ENCODE assay signal across 1 cellular context in the genomic region with DNA sequence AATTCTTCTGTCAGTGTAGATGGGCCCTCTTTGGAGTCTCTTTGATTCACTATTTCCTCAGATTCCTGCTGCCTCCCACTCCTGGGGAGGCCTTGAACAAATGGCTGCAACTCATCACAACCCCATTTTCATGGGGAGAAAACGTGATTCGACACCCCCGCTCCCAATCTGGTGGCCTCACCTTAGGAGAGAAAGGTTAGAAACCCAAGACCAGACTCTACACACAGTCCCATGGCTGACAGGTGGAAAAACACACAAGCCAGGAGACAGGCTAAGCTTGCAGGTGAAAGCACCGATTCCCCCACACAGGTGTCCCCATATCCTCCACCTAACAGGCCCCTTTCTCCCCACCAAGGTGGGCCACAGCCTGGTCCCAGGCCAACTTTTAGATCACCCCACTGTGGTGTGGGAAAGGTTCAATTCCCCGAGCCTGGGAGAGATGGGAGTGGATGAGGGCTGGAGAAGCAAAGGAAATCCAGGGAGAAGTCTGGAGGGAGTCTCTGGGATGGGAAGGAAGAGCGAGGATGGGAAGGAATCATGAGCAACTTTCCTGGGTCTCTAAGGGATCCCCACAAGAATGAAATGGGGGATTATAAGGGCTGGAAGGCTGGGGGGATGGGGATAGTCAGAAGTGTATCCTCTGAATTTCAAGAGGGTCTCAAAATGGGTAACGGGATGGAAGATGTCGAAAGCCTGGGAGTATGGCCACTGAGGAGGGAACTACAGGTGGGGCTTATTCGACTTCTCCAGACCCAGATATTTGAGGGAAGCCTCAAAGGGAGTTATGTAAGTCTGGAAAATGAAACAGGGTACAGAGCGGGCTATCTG.
TF ChIP-seq lines count a peak whose summit lies in the region.

No MANE protein-coding gene starts in this region.

TF ChIP-seq in WTC11, 78 proteins besides CTCF, POLR2A, EP300 and RAD21 (continued from another document):
- TF ChIP-seq, protein P1, sequence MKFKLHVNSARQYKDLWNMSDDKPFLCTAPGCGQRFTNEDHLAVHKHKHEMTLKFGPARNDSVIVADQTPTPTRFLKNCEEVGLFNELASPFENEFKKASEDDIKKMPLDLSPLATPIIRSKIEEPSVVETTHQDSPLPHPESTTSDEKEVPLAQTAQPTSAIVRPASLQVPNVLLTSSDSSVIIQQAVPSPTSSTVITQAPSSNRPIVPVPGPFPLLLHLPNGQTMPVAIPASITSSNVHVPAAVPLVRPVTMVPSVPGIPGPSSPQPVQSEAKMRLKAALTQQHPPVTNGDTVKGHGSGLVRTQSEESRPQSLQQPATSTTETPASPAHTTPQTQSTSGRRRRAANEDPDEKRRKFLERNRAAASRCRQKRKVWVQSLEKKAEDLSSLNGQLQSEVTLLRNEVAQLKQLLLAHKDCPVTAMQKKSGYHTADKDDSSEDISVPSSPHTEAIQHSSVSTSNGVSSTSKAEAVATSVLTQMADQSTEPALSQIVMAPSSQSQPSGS (CRISPR knock-in tag; IDR thresholded peaks at IDR 0.05; ENCODE audit: borderline replicate concordance, low read depth), result no peak
